ENCODE assay signal across 8 cellular contexts in genomic region chr5:71782771-71783770, GRCh38.
DNase-seq lines count a peak whose midpoint lies in the region; ATAC-seq and TF ChIP-seq lines count a peak whose summit lies in the region.

No MANE protein-coding gene starts in this region.

- H3K4me1 Mint-ChIP-seq in natural killer cell, result peaks cover 0 to 4% of the 10 kb centered on the region in 2 donors

- ATAC-seq in GM21381 (IDR thresholded peaks at IDR 0.05; ENCODE audit: unreplicated experiment), result peak; percentile 89
- ATAC-seq in HG03575 (IDR thresholded peaks at IDR 0.05; ENCODE audit: extremely low read depth, insufficient number of reproducible peaks, low FRiP score, unreplicated experiment), result peak; percentile 85
- peak; percentile 40 to 59 (median 51) for ATAC-seq in natural killer cell

- H3K4me3 Mint-ChIP-seq in natural killer cell, result no peak overlapping the region

- peak; percentile 32 for DNase-seq in DMS153 (lab: John Stamatoyannopoulos, UW)
- DNase-seq in NCI-H526 treated with DMSO at 0.1 percent for 48 hours (lab: John Stamatoyannopoulos, UW), result peak; percentile 57
- DNase-seq in activated CD8-positive, alpha-beta memory T cell treated with anti-CD3 and anti-CD28 coated beads, Interleukin-2, amount 50 U/mL, for 48 hours, result peak; percentile 76
- DNase-seq in fibroblast of mammary gland (ENCODE audit: low read depth), result peak; percentile 74
- no peak for DNase-seq in natural killer cell
- DNase-seq in superior temporal gyrus (ENCODE audit: extremely low spot score), result peak; percentile 96

- intact Hi-C loops in natural killer cell (cut with micrococcal nuclease), result loop anchor here (5.0 kb wide), 1 partner anchor 524 kb away; no protein-coding TSS in a partner anchor

- peaks cover 14 to 16% of the 10 kb centered on the region in 2 donors for H3K27me3 Mint-ChIP-seq in natural killer cell (ENCODE audit: low read depth in 2 of 2)

- H3K27ac Mint-ChIP-seq in natural killer cell, result no peak overlapping the region

- H3K9me3 Mint-ChIP-seq in natural killer cell, result no peaks in the 10 kb centered on the region

- H3K36me3 Mint-ChIP-seq in natural killer cell, result no peaks in the 10 kb centered on the region

- TF ChIP-seq CTCF in fibroblast of mammary gland (conservative IDR thresholded peaks at IDR 0.05; ENCODE audit: control insufficient read depth, insufficient read depth, low read depth, low read length), result peak; percentile 91
- TF ChIP-seq CTCF in natural killer cell (IDR thresholded peaks at IDR 0.05), result peak; percentile 37

- H3K4me3 ChIP-seq in fibroblast of mammary gland (ENCODE audit: control insufficient read depth, low read depth, low read length), result peak overlapping the region; percentile 30
